Comparison of ENCODE assay signal across 8 cellular contexts in genomic region chr6:30066577-30067459, GRCh38. TPM values are rescaled to one million over a fixed set of nuclear protein-coding genes. Genes with fewer than 3 reads are reported as not detected.
DNase-seq lines count a peak whose midpoint lies in the region; ATAC-seq and FAIRE-seq lines count a peak whose summit lies in the region.

Gene PPP1R11, plus strand, starts transcription at chr6:30067198. Its CDS starts 213 bp downstream, at chr6:30067411.

- peak; percentile 98 for DNase-seq in DMS79 (lab: John Stamatoyannopoulos, UW)
- peak; percentile 96 for DNase-seq in RCC 7860 (ENCODE audit: low spot score)
- peak; percentile 98 to 99 for DNase-seq in activated T-cell treated with anti-CD3 and anti-CD28 coated beads, Interleukin-2, amount 50 U/mL, for 72 hours
- peak; percentile 96 for DNase-seq in stimulated activated CD8-positive, alpha-beta memory T cell treated with anti-CD3 and anti-CD28 coated beads, Interleukin-7, amount 100 ng/mL, for 24 hours (ENCODE audit: low read depth)

- peaks cover 53% of the 10 kb centered on the region for H3K4me1 Mint-ChIP-seq in activated T-cell treated with anti-CD3 and anti-CD28 coated beads, Interleukin-2, amount 50 U/mL, for 72 hours (ENCODE audit: low read depth)

- peak within 1 kb of the TSS; percentile 82 for H3K9ac ChIP-seq in muscle layer of colon (ENCODE audit: low read length)

- H3K4me3 ChIP-seq in muscle layer of colon (ENCODE audit: low read depth in 1 of 2, low read length in 2 of 2) = peak within 1 kb of the TSS; percentile 39 to 80

- H3K36me3 Mint-ChIP-seq in activated T-cell treated with anti-CD3 and anti-CD28 coated beads, Interleukin-2, amount 50 U/mL, for 72 hours (ENCODE audit: insufficient read depth in 2 of 2) = peaks cover 10 to 21% of the 10 kb centered on the region in 2 donors

- peaks cover 19% of the 10 kb centered on the region for H3K4me1 ChIP-seq in muscle layer of colon (ENCODE audit: insufficient read depth, low read length)

- ATAC-seq in GM21786 (IDR thresholded peaks at IDR 0.05; ENCODE audit: unreplicated experiment) = peak; percentile 96
- ATAC-seq in activated T-cell treated with anti-CD3 and anti-CD28 coated beads, Interleukin-2, amount 50 U/mL, for 72 hours (replicated peaks in 1 of 2) = peak; percentile 98 to 99
- ATAC-seq in esophagus mucosa = peak; percentile 99

- no peaks in the 10 kb centered on the region for H3K9me3 ChIP-seq in KOPT-K1 (ENCODE audit: insufficient read depth, low read length, poor library complexity, severe bottlenecking)
- no peaks in the 10 kb centered on the region for H3K9me3 ChIP-seq in muscle layer of colon (ENCODE audit: low read length)

- H3K4me3 Mint-ChIP-seq in activated T-cell treated with anti-CD3 and anti-CD28 coated beads, Interleukin-2, amount 50 U/mL, for 72 hours = peak within 1 kb of the TSS; percentile 93 to 99

- peaks cover 12 to 17% of the 10 kb centered on the region in 2 donors for H3K27me3 ChIP-seq in muscle layer of colon (ENCODE audit: control insufficient read depth in 1 of 2, insufficient read depth in 2 of 2, low read length in 2 of 2)

- H3K36me3 ChIP-seq in KOPT-K1 (ENCODE audit: insufficient read depth, low read length) (peaks cover 43% of the 10 kb centered on the region), muscle layer of colon (ENCODE audit: insufficient read depth, low read length) (peaks cover 24% of the 10 kb centered on the region)

- H3K27ac ChIP-seq in KOPT-K1 (ENCODE audit: low read depth, low read length, poor library complexity, severe bottlenecking) = peak within 1 kb of the TSS; percentile 86
- H3K27ac ChIP-seq in muscle layer of colon (ENCODE audit: low read depth, low read length) = peak within 1 kb of the TSS; percentile 69

- H3K9me3 Mint-ChIP-seq in activated T-cell treated with anti-CD3 and anti-CD28 coated beads, Interleukin-2, amount 50 U/mL, for 72 hours = peaks cover 0 to 1% of the 10 kb centered on the region in 2 donors

- peak; percentile 91 for FAIRE-seq in RCC 7860 (lab: Jason Lieb, UNC)

- H3K27me3 Mint-ChIP-seq in activated T-cell treated with anti-CD3 and anti-CD28 coated beads, Interleukin-2, amount 50 U/mL, for 72 hours (ENCODE audit: low read depth) = peaks cover 18% of the 10 kb centered on the region

- H3K27ac Mint-ChIP-seq in activated T-cell treated with anti-CD3 and anti-CD28 coated beads, Interleukin-2, amount 50 U/mL, for 72 hours = peak within 1 kb of the TSS; percentile 99

RNA-seq across cellular contexts. Expression of gene PPP1R11, which starts in this region (rescaled TPM):
- total RNA-seq in activated T-cell treated with anti-CD3 and anti-CD28 coated beads, Interleukin-2, amount 50 U/mL, for 72 hours = 10 to 100 TPM; 54.1 to 63.1 TPM
- total RNA-seq in esophagus mucosa = 46.3 TPM

Comparison
In these comparisons a context has a peak if more than half of its experiments do, and no peak if none do; other contexts are left out.
1. Peak in every context shown above with its lines: DNase-seq, ATAC-seq, H3K4me3 ChIP-seq and H3K27ac ChIP-seq.